In the genomic region with DNA sequence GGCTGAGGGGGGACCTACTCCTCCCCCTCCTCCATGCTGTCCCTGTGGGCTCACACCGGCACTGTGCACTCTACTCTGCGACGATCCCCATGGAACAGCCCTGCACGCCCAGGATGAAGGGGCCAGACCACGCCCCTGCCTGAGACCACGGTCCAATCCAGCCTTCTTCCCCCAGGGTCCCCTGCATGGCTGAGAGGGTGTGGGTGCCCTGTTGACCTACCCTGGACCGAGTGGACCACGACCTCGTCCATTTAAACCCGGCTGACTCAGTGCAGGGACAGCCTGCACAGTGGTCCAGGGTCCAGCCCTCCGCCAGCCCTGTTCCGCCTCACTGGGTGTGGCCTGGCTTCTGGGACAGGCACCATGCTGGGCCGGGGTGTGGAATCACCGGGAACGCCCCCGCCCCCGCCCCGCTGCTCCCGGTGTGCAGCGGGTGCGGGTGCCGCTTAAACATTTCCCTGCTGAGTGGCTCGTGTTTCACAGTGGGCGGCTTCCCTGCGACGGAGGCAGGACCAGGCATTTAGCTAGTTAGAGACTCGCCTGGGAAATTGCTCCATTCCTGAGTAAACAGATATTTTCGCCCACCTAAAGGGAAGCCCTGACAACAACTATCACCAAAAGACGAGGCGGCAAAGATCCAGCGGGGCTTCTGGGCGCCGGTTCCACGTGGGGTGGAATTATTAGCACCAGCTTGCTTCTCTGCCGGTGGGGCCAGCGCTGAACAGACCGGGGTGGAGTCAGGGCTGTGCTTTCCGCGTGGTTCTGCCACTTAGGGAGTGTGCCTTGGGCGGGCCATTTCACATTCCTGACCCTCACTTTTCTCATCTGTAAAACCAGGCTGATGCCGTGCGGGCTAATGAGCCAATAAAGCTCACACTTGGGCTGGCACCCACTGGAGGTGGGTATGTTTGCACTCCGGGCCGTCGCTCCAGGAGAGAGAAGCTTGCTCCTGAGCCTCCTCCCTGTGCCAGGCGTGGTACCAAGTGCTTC, we compare ENCODE assay signal across 9 cellular contexts. TPM values are rescaled to one million over a fixed set of nuclear protein-coding genes. Genes with fewer than 3 reads are reported as not detected.
DNase-seq lines count a peak whose midpoint lies in the region; ATAC-seq and TF ChIP-seq lines count a peak whose summit lies in the region.
"Had no signal": no experiment of that assay in that cellular context is flagged by ENCODE, and none has a peak within 500 bp of the region (broad histone marks: within the 10 kb centered on the region; RNA-seq: fewer than 3 reads in every experiment).

No MANE protein-coding gene starts in this region.

- H3K27me3 Mint-ChIP-seq in Calu3 (ENCODE audit: unreplicated experiment) = peaks cover 77% of the 10 kb centered on the region

- DNase-seq in Calu3 (peak; percentile 25), M059J (ENCODE audit: low read depth) (peak; percentile 40), brain microvascular endothelial cell (peak; percentile 11), mesendoderm (peak; percentile 19), AML-193 (lab: John Stamatoyannopoulos, UW) (no peak), hippocampal formation (lab: John Stamatoyannopoulos, UW) (no peak)

- H3K56ac ChIP-seq in mesendoderm (ENCODE audit: low read length) = peak overlapping the region; percentile 40

- H3K9ac ChIP-seq in mesendoderm (ENCODE audit: low read length) = no peak overlapping the region

- H3K27ac Mint-ChIP-seq in Calu3 (ENCODE audit: unreplicated experiment) = no peak overlapping the region

- CTCF ChIA-PET in Calu3 (lab: Charles Lee) = no interaction called here

- in situ Hi-C loops in brain microvascular endothelial cell (cut with HindIII; ENCODE audit: low pct_ligation_motif_present, low sequenced_read_pairs) = no loop called here

- H3K23ac ChIP-seq in mesendoderm (ENCODE audit: low read length) = no peak overlapping the region

- no TSS peak for BruUV-seq in Calu3 (replicated peaks; lab: Mats Ljungman, UMichigan)

- peak overlapping the region; percentile 18 for H3K4me2 ChIP-seq in mesendoderm (ENCODE audit: low read length)

- ATAC-seq in GM18870 (IDR thresholded peaks at IDR 0.05; ENCODE audit: unreplicated experiment) (no peak), HG03469 (IDR thresholded peaks at IDR 0.05; ENCODE audit: unreplicated experiment) (no peak)

- no peaks in the 10 kb centered on the region for H3K4me1 Mint-ChIP-seq in Calu3 (ENCODE audit: low read depth, unreplicated experiment)

- no peak overlapping the region for H3K4me3 ChIP-seq in brain microvascular endothelial cell (ENCODE audit: low read depth, low read length)
- H3K4me3 ChIP-seq in mesendoderm (ENCODE audit: low read length) = no peak overlapping the region

- WGBS in mesendoderm (ENCODE audit: extremely low coverage, insufficient coverage, low lambda C conversion rate) = no CpG with 5 or more reads among the region's 46 CpGs

- no peaks in the 10 kb centered on the region for H3K9me3 Mint-ChIP-seq in Calu3 (ENCODE audit: low read depth, unreplicated experiment)

- H3K79me1 ChIP-seq in mesendoderm (ENCODE audit: low read length) = no peaks in the 10 kb centered on the region

- H3K27ac ChIP-seq in brain microvascular endothelial cell (no peak overlapping the region), mesendoderm (ENCODE audit: low read depth, low read length) (no peak overlapping the region)

- H3K79me2 ChIP-seq in mesendoderm (ENCODE audit: control insufficient read depth, insufficient read depth, low read length) = no peaks in the 10 kb centered on the region

- H3K4me1 ChIP-seq in mesendoderm (ENCODE audit: control insufficient read depth, low read depth, low read length) = no peaks in the 10 kb centered on the region

- H3K36me3 ChIP-seq in brain microvascular endothelial cell (replicated peaks) = no peaks in the 10 kb centered on the region
- no peaks in the 10 kb centered on the region for H3K36me3 ChIP-seq in mesendoderm (ENCODE audit: control insufficient read depth, insufficient read depth, low read length)

- no peaks in the 10 kb centered on the region for H3K27me3 ChIP-seq in brain microvascular endothelial cell (replicated peaks)
- H3K27me3 ChIP-seq in mesendoderm (ENCODE audit: insufficient read depth, low read length, poor library complexity) = no peaks in the 10 kb centered on the region

- no peak overlapping the region for H3K4ac ChIP-seq in mesendoderm (ENCODE audit: low read depth, low read length)

- H3K4me3 Mint-ChIP-seq in Calu3 (ENCODE audit: low read depth, unreplicated experiment) = peak overlapping the region; percentile 56

- no peak overlapping the region for H2BK120ac ChIP-seq in mesendoderm (ENCODE audit: low read depth, low read length)

- H4K5ac ChIP-seq in mesendoderm (ENCODE audit: low read length) = no peak overlapping the region

- no peak overlapping the region for H3K18ac ChIP-seq in mesendoderm (ENCODE audit: low read length)

- TF ChIP-seq CTCF in Calu3 (IDR thresholded peaks at IDR 0.05; ENCODE audit: unreplicated experiment) = no peak
- no peak for TF ChIP-seq CTCF in brain microvascular endothelial cell (IDR thresholded peaks at IDR 0.05; ENCODE audit: low read depth, low read length, missing control alignments)

- peaks cover 6% of the 10 kb centered on the region for H3K36me3 Mint-ChIP-seq in Calu3 (ENCODE audit: insufficient read depth, unreplicated experiment)

- no peak overlapping the region for H4K8ac ChIP-seq in mesendoderm (ENCODE audit: low read depth, low read length)

- H2BK5ac ChIP-seq in mesendoderm (ENCODE audit: low read length) = no peak overlapping the region

- no peak overlapping the region for H2BK15ac ChIP-seq in mesendoderm (replicated peaks; ENCODE audit: low read depth)

- intact Hi-C loops in Calu3 (cut with micrococcal nuclease; ENCODE audit: unreplicated experiment) = no loop called here

- H2AK5ac ChIP-seq in mesendoderm (ENCODE audit: low read length) = no peak overlapping the region

RNA-seq across cellular contexts. Expression of a gene that starts 22.6 kb away (rescaled TPM):
- not detected in 2 replicates for total RNA-seq in Calu3 (2022)
- not detected in 2 replicates for total RNA-seq in M059J (2014; rRNA removed; shearing (Covaris generic))
- polyA plus RNA-seq in mesendoderm (2013, experiment 1 of 2) = 0.03 TPM
- not detected for polyA plus RNA-seq in mesendoderm (2013, experiment 2 of 2)

RNA-seq across cellular contexts. Expression of a gene that starts 49.5 kb away (rescaled TPM):
- not detected in 2 replicates for total RNA-seq in Calu3 (2022)
- not detected in 2 replicates for total RNA-seq in M059J (2014; rRNA removed; shearing (Covaris generic))
- 0.14 TPM for polyA plus RNA-seq in mesendoderm (2013, experiment 1 of 2)
- 0.13 TPM for polyA plus RNA-seq in mesendoderm (2013, experiment 2 of 2)
- polyA plus RNA-seq: esophagus had no signal

Comparison
In these comparisons a context has a peak if more than half of its experiments do, and no peak if none do; other contexts are left out.
1. DNase-seq: peak in Calu3 (single experiment), M059J (single experiment), brain microvascular endothelial cell (single experiment) and mesendoderm (single experiment); none in AML-193 (0 of 2) and hippocampal formation (0 of 2).